In the genomic region with DNA sequence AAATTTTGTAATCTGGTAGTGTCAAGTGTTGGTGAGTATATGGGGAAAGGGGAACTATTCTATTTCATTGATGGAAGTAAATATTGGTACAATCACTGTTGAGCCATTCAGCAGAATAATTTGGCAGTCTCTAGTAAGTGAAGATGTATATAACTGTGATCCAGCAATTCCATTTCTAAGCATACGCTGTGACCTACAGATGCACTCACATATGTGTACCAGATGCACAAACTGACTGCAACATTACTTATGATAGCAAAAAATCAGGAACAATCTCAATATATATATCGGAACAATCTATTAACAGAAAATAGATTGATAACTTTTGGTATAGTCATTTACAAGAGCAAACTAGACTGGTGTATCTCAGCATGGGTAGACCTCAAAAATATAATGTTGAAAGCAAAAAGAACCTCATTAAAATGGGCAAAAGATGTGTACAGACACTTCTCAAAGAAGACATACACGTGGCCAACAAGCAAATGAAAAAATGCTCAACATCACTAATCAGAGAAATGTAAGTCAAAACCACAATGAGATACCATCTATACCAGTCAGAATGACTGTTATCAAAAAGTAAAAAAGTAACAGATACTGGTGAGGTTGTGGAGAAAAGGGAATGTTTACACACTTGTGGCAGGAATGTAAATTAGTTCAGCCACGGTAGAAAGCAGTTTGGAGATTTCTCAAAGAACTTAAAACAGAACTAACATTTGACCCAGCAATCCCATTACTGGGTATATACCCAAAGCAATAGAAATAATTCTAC, we compare ENCODE assay signal across 1 cellular context.
TF ChIP-seq lines count a peak whose summit lies in the region.

No MANE protein-coding gene starts in this region.

TF ChIP-seq in IMR-90, 13 proteins besides CTCF, POLR2A, EP300 and RAD21 (continued from another document):
- TF ChIP-seq USF2 (IDR thresholded peaks at IDR 0.05; ENCODE audit: low read depth, low read length) (no peak), CEBPB (IDR thresholded peaks at IDR 0.05; ENCODE audit: low read depth, low read length) (no peak), BHLHE40 (IDR thresholded peaks at IDR 0.05; ENCODE audit: low read depth, low read length) (no peak), MAZ (IDR thresholded peaks at IDR 0.05; ENCODE audit: borderline replicate concordance, low read depth, low read length) (no peak), NFE2L2 (IDR thresholded peaks at IDR 0.05; ENCODE audit: low read depth, low read length) (no peak; the same call in 1 of the 2 replicates), CHD1 (IDR thresholded peaks at IDR 0.05; ENCODE audit: low read depth, low read length) (no peak), MXI1 (IDR thresholded peaks at IDR 0.05; ENCODE audit: borderline replicate concordance, low read depth, low read length) (no peak), RCOR1 (IDR thresholded peaks at IDR 0.05; ENCODE audit: insufficient replicate concordance, low read length) (no peak), FOS (IDR thresholded peaks at IDR 0.05; ENCODE audit: low read depth, low read length) (no peak), RFX5 (IDR thresholded peaks at IDR 0.05; ENCODE audit: low read depth, low read length) (no peak)
